In genomic region chr10:46284286-46285229, GRCh38 we compare ENCODE assay signal across 1 cellular context.
TF ChIP-seq lines count a peak whose summit lies in the region.

No MANE protein-coding gene starts in this region.

TF ChIP-seq in K562, 482 proteins besides CTCF, POLR2A, EP300 and RAD21 (continued from another document and continues in another):
- TF ChIP-seq ZNF76 (CRISPR knock-in tag; IDR thresholded peaks at IDR 0.05; ENCODE audit: borderline replicate concordance) (no peak), KAT8 (IDR thresholded peaks at IDR 0.05; ENCODE audit: low read depth) (no peak), EGR1 (conservative IDR thresholded peaks at IDR 0.05) (peak; percentile 35), TAF9B (IDR thresholded peaks at IDR 0.05; ENCODE audit: partially characterized antibody) (no peak), TCF7L2 (IDR thresholded peaks at IDR 0.05; ENCODE audit: low read depth, low read length) (no peak), TEAD2 (tag; IDR thresholded peaks at IDR 0.05) (no peak), AFF4 (CRISPR knock-in tag; IDR thresholded peaks at IDR 0.05) (no peak), PCBP2 (IDR thresholded peaks at IDR 0.05; ENCODE audit: low read depth, low read length, poor library complexity, severe bottlenecking) (no peak), FOXK1 (CRISPR knock-in tag; IDR thresholded peaks at IDR 0.05; ENCODE audit: borderline replicate concordance) (no peak), ZNF551 (CRISPR knock-in tag; IDR thresholded peaks at IDR 0.05) (no peak), GATA2 (CRISPR knock-in tag; IDR thresholded peaks at IDR 0.05) (no peak), MXI1 (IDR thresholded peaks at IDR 0.05; ENCODE audit: low read depth, low read length) (no peak), ZEB2 (IDR thresholded peaks at IDR 0.05) (no peak), U2AF1 (optimal IDR thresholded peaks at IDR 0.05; ENCODE audit: low read depth, low read length) (peak; percentile 96), ZNF224 (CRISPR knock-in tag; IDR thresholded peaks at IDR 0.05) (no peak), ZBED1 (IDR thresholded peaks at IDR 0.05) (no peak), NCOA1 (IDR thresholded peaks at IDR 0.05; ENCODE audit: low read depth) (no peak), ZBTB17 (CRISPR knock-in tag; IDR thresholded peaks at IDR 0.05) (peak; percentile 67), OTX1 (CRISPR knock-in tag; IDR thresholded peaks at IDR 0.05) (no peak), LCOR (CRISPR knock-in tag; IDR thresholded peaks at IDR 0.05) (peak; percentile 41; the same call in 1 of the 2 replicates), ZNF785 (CRISPR knock-in tag; IDR thresholded peaks at IDR 0.05) (no peak), TRIM28 (IDR thresholded peaks at IDR 0.05) (no peak; the same call in 1 of the 2 replicates), MIER1 (IDR thresholded peaks at IDR 0.05; ENCODE audit: low read depth) (no peak), BRF1 (IDR thresholded peaks at IDR 0.05; ENCODE audit: borderline replicate concordance, extremely low read depth, insufficient read length) (no peak), ELF4 (CRISPR knock-in tag; IDR thresholded peaks at IDR 0.05) (0 out of 2 replicates have a peak, but pooled peaks have one; percentile 15), ARNT (IDR thresholded peaks at IDR 0.05) (no peak), KAT2B (IDR thresholded peaks at IDR 0.05; ENCODE audit: low read depth, low read length) (no peak), ZNF436 (CRISPR knock-in tag; IDR thresholded peaks at IDR 0.05) (no peak), SMAD1 (IDR thresholded peaks at IDR 0.05; ENCODE audit: low read depth, low read length, partially characterized antibody) (no peak), ZNF274 (IDR thresholded peaks at IDR 0.05; ENCODE audit: borderline replicate concordance, low read depth, low read length) (no peak), ZNF140 (CRISPR knock-in tag; IDR thresholded peaks at IDR 0.05) (no peak), NR3C1 (CRISPR knock-in tag; IDR thresholded peaks at IDR 0.05) (no peak), HNRNPUL1 (IDR thresholded peaks at IDR 0.05; ENCODE audit: low read length) (no peak), BRD9 (IDR thresholded peaks at IDR 0.05; ENCODE audit: low read depth, partially characterized antibody) (no peak), SRSF7 (optimal IDR thresholded peaks at IDR 0.05; ENCODE audit: low read depth, low read length) (no peak), PTTG1 (tag; IDR thresholded peaks at IDR 0.05; ENCODE audit: low read depth) (no peak), ZBTB26 (CRISPR knock-in tag; IDR thresholded peaks at IDR 0.05) (0 out of 2 replicates have a peak, but pooled peaks have one; percentile 50), DDX20 (tag; IDR thresholded peaks at IDR 0.05; ENCODE audit: low read depth) (no peak), KAT7 (CRISPR knock-in tag; IDR thresholded peaks at IDR 0.05; ENCODE audit: borderline replicate concordance) (no peak)
- TF ChIP-seq, protein P1, sequence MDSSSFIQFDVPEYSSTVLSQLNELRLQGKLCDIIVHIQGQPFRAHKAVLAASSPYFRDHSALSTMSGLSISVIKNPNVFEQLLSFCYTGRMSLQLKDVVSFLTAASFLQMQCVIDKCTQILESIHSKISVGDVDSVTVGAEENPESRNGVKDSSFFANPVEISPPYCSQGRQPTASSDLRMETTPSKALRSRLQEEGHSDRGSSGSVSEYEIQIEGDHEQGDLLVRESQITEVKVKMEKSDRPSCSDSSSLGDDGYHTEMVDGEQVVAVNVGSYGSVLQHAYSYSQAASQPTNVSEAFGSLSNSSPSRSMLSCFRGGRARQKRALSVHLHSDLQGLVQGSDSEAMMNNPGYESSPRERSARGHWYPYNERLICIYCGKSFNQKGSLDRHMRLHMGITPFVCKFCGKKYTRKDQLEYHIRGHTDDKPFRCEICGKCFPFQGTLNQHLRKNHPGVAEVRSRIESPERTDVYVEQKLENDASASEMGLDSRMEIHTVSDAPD (CRISPR knock-in tag; IDR thresholded peaks at IDR 0.05): no peak
- TF ChIP-seq, protein P2, sequence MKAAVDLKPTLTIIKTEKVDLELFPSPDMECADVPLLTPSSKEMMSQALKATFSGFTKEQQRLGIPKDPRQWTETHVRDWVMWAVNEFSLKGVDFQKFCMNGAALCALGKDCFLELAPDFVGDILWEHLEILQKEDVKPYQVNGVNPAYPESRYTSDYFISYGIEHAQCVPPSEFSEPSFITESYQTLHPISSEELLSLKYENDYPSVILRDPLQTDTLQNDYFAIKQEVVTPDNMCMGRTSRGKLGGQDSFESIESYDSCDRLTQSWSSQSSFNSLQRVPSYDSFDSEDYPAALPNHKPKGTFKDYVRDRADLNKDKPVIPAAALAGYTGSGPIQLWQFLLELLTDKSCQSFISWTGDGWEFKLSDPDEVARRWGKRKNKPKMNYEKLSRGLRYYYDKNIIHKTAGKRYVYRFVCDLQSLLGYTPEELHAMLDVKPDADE (conservative IDR thresholded peaks at IDR 0.05; ENCODE audit: control insufficient read depth, low read depth, low read length): no peak; the same call in 1 of the 2 replicates
- TF ChIP-seq, protein P3, sequence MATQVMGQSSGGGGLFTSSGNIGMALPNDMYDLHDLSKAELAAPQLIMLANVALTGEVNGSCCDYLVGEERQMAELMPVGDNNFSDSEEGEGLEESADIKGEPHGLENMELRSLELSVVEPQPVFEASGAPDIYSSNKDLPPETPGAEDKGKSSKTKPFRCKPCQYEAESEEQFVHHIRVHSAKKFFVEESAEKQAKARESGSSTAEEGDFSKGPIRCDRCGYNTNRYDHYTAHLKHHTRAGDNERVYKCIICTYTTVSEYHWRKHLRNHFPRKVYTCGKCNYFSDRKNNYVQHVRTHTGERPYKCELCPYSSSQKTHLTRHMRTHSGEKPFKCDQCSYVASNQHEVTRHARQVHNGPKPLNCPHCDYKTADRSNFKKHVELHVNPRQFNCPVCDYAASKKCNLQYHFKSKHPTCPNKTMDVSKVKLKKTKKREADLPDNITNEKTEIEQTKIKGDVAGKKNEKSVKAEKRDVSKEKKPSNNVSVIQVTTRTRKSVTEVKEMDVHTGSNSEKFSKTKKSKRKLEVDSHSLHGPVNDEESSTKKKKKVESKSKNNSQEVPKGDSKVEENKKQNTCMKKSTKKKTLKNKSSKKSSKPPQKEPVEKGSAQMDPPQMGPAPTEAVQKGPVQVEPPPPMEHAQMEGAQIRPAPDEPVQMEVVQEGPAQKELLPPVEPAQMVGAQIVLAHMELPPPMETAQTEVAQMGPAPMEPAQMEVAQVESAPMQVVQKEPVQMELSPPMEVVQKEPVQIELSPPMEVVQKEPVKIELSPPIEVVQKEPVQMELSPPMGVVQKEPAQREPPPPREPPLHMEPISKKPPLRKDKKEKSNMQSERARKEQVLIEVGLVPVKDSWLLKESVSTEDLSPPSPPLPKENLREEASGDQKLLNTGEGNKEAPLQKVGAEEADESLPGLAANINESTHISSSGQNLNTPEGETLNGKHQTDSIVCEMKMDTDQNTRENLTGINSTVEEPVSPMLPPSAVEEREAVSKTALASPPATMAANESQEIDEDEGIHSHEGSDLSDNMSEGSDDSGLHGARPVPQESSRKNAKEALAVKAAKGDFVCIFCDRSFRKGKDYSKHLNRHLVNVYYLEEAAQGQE (CRISPR knock-in tag; IDR thresholded peaks at IDR 0.05; ENCODE audit: low read depth): peak; percentile 71
- TF ChIP-seq, protein P4, sequence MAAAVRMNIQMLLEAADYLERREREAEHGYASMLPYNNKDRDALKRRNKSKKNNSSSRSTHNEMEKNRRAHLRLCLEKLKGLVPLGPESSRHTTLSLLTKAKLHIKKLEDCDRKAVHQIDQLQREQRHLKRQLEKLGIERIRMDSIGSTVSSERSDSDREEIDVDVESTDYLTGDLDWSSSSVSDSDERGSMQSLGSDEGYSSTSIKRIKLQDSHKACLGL (CRISPR knock-in tag; IDR thresholded peaks at IDR 0.05; ENCODE audit: borderline replicate concordance, poor library complexity, severe bottlenecking): no peak
- TF ChIP-seq, protein P5, sequence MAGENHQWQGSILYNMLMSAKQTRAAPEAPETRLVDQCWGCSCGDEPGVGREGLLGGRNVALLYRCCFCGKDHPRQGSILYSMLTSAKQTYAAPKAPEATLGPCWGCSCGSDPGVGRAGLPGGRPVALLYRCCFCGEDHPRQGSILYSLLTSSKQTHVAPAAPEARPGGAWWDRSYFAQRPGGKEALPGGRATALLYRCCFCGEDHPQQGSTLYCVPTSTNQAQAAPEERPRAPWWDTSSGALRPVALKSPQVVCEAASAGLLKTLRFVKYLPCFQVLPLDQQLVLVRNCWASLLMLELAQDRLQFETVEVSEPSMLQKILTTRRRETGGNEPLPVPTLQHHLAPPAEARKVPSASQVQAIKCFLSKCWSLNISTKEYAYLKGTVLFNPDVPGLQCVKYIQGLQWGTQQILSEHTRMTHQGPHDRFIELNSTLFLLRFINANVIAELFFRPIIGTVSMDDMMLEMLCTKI (IDR thresholded peaks at IDR 0.05; ENCODE audit: partially characterized antibody): no peak
- TF ChIP-seq, protein P6, sequence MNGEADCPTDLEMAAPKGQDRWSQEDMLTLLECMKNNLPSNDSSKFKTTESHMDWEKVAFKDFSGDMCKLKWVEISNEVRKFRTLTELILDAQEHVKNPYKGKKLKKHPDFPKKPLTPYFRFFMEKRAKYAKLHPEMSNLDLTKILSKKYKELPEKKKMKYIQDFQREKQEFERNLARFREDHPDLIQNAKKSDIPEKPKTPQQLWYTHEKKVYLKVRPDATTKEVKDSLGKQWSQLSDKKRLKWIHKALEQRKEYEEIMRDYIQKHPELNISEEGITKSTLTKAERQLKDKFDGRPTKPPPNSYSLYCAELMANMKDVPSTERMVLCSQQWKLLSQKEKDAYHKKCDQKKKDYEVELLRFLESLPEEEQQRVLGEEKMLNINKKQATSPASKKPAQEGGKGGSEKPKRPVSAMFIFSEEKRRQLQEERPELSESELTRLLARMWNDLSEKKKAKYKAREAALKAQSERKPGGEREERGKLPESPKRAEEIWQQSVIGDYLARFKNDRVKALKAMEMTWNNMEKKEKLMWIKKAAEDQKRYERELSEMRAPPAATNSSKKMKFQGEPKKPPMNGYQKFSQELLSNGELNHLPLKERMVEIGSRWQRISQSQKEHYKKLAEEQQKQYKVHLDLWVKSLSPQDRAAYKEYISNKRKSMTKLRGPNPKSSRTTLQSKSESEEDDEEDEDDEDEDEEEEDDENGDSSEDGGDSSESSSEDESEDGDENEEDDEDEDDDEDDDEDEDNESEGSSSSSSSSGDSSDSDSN (IDR thresholded peaks at IDR 0.05; ENCODE audit: borderline replicate concordance in 1 of 2, low read depth in 2 of 2, low read length in 2 of 2): peak in 1 of 2 experiments; percentile 60; a peak in 1 of 4 replicates
- TF ChIP-seq, protein P7, sequence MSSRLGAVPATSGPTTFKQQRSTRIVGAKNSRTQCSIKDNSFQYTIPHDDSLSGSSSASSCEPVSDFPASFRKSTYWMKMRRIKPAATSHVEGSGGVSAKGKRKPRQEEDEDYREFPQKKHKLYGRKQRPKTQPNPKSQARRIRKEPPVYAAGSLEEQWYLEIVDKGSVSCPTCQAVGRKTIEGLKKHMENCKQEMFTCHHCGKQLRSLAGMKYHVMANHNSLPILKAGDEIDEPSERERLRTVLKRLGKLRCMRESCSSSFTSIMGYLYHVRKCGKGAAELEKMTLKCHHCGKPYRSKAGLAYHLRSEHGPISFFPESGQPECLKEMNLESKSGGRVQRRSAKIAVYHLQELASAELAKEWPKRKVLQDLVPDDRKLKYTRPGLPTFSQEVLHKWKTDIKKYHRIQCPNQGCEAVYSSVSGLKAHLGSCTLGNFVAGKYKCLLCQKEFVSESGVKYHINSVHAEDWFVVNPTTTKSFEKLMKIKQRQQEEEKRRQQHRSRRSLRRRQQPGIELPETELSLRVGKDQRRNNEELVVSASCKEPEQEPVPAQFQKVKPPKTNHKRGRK (tag; IDR thresholded peaks at IDR 0.05): peak; percentile 91
- TF ChIP-seq, protein P8, sequence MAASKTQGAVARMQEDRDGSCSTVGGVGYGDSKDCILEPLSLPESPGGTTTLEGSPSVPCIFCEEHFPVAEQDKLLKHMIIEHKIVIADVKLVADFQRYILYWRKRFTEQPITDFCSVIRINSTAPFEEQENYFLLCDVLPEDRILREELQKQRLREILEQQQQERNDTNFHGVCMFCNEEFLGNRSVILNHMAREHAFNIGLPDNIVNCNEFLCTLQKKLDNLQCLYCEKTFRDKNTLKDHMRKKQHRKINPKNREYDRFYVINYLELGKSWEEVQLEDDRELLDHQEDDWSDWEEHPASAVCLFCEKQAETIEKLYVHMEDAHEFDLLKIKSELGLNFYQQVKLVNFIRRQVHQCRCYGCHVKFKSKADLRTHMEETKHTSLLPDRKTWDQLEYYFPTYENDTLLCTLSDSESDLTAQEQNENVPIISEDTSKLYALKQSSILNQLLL (CRISPR knock-in tag; IDR thresholded peaks at IDR 0.05; ENCODE audit: borderline replicate concordance): no peak
- TF ChIP-seq, protein P9, sequence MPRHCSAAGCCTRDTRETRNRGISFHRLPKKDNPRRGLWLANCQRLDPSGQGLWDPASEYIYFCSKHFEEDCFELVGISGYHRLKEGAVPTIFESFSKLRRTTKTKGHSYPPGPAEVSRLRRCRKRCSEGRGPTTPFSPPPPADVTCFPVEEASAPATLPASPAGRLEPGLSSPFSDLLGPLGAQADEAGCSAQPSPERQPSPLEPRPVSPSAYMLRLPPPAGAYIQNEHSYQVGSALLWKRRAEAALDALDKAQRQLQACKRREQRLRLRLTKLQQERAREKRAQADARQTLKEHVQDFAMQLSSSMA (CRISPR knock-in tag; IDR thresholded peaks at IDR 0.05): no peak
